18 cellular contexts compared by ENCODE assay signal in the genomic region with DNA sequence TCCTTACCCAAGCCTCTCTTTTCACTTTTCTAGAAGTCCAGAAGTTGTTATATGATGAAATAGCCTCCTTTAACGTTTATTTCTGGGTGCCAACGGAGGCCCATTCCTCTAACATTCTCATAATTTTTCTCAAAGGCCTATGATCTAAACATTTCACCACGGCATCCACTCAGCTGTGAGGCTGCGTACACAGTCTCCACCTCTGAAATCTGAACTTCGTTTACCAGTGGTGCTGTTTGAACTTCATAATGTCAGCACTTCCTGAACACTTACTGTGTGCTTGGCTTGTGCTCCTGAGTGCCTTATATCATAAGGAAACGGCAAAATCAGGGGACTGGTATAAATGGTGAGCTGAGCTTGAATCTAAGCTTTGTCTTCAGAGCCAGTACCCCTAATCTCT. TPM values are rescaled to one million over a fixed set of nuclear protein-coding genes. Genes with fewer than 3 reads are reported as not detected.
"Had no signal": no experiment of that assay in that cellular context is flagged by ENCODE, and none has a peak within 500 bp of the region (broad histone marks: within the 10 kb centered on the region; RNA-seq: fewer than 3 reads in every experiment).

No MANE protein-coding gene starts in this region.

- DNase-seq: activated CD4-positive, alpha-beta memory T cell treated with anti-CD3 and anti-CD28 coated beads for 36 hours; activated CD4-positive, alpha-beta T cell treated with anti-CD3 and anti-CD28 coated beads for 1 hour; activated gamma-delta T cell; activated naive CD8-positive, alpha-beta T cell treated with anti-CD3 and anti-CD28 coated beads, Interleukin-2, amount 10 ng/mL, durations not matched to agents 7 days and 5 days; activated T-cell treated with anti-CD3 and anti-CD28 coated beads, Interleukin-2, amount 50 U/mL, for 4 hours; cortex of kidney; effector memory CD8-positive, alpha-beta T cell; left ventricle myocardium superior; mesendoderm; nephron progenitor cell; stimulated activated CD4-positive, alpha-beta T cell treated with anti-CD3 and anti-CD28 coated beads, Interleukin-15, amount 100 ng/mL, for 24 hours; stimulated activated CD4-positive, alpha-beta T cell treated with anti-CD3 and anti-CD28 coated beads, Interleukin-4, amount 100 ng/mL, for 24 hours; T1000; transverse colon had no signal

- H3K27ac Mint-ChIP-seq: activated CD4-positive, alpha-beta memory T cell treated with anti-CD3 and anti-CD28 coated beads for 36 hours; activated naive CD8-positive, alpha-beta T cell treated with anti-CD3 and anti-CD28 coated beads, Interleukin-2, amount 10 ng/mL, durations not matched to agents 7 days and 5 days; effector memory CD8-positive, alpha-beta T cell; nephron progenitor cell had no signal

- H3K27ac ChIP-seq: cardiac muscle cell, transverse colon had no signal

- H3K4me3 ChIP-seq: cardiac muscle cell, transverse colon had no signal

- H3K4me3 Mint-ChIP-seq: activated CD4-positive, alpha-beta memory T cell treated with anti-CD3 and anti-CD28 coated beads for 36 hours; activated naive CD8-positive, alpha-beta T cell treated with anti-CD3 and anti-CD28 coated beads, Interleukin-2, amount 10 ng/mL, durations not matched to agents 7 days and 5 days; activated T-cell treated with anti-CD3 and anti-CD28 coated beads, Interleukin-2, amount 50 U/mL, for 4 hours; effector memory CD8-positive, alpha-beta T cell; nephron progenitor cell had no signal

- H3K9me3 Mint-ChIP-seq: activated CD4-positive, alpha-beta memory T cell treated with anti-CD3 and anti-CD28 coated beads for 36 hours; activated naive CD8-positive, alpha-beta T cell treated with anti-CD3 and anti-CD28 coated beads, Interleukin-2, amount 10 ng/mL, durations not matched to agents 7 days and 5 days; activated T-cell treated with anti-CD3 and anti-CD28 coated beads, Interleukin-2, amount 50 U/mL, for 4 hours; effector memory CD8-positive, alpha-beta T cell; nephron progenitor cell had no signal

- H3K4me1 Mint-ChIP-seq: activated naive CD8-positive, alpha-beta T cell treated with anti-CD3 and anti-CD28 coated beads, Interleukin-2, amount 10 ng/mL, durations not matched to agents 7 days and 5 days had no signal

- FAIRE-seq: astrocyte, islet of Langerhans had no signal

- H3K9me3 ChIP-seq: transverse colon had no signal

- ATAC-seq: activated T-cell treated with anti-CD3 and anti-CD28 coated beads, Interleukin-2, amount 50 U/mL, for 4 hours; effector memory CD8-positive, alpha-beta T cell; left ventricle myocardium superior had no signal

- H3K27me3 Mint-ChIP-seq: activated CD4-positive, alpha-beta memory T cell treated with anti-CD3 and anti-CD28 coated beads for 36 hours; activated naive CD8-positive, alpha-beta T cell treated with anti-CD3 and anti-CD28 coated beads, Interleukin-2, amount 10 ng/mL, durations not matched to agents 7 days and 5 days; effector memory CD8-positive, alpha-beta T cell had no signal

- H3K4me1 ChIP-seq: transverse colon had no signal

- H3K27me3 ChIP-seq: cardiac muscle cell, transverse colon had no signal

RNA-seq across cellular contexts. Expression of gene RBP7, which starts 12.0 kb away (rescaled TPM):
- total RNA-seq: activated CD4-positive, alpha-beta memory T cell treated with anti-CD3 and anti-CD28 coated beads for 36 hours; activated T-cell treated with anti-CD3 and anti-CD28 coated beads, Interleukin-2, amount 50 U/mL, for 4 hours; osteocyte had no signal
